1 cellular context compared by ENCODE assay signal in the genomic region with DNA sequence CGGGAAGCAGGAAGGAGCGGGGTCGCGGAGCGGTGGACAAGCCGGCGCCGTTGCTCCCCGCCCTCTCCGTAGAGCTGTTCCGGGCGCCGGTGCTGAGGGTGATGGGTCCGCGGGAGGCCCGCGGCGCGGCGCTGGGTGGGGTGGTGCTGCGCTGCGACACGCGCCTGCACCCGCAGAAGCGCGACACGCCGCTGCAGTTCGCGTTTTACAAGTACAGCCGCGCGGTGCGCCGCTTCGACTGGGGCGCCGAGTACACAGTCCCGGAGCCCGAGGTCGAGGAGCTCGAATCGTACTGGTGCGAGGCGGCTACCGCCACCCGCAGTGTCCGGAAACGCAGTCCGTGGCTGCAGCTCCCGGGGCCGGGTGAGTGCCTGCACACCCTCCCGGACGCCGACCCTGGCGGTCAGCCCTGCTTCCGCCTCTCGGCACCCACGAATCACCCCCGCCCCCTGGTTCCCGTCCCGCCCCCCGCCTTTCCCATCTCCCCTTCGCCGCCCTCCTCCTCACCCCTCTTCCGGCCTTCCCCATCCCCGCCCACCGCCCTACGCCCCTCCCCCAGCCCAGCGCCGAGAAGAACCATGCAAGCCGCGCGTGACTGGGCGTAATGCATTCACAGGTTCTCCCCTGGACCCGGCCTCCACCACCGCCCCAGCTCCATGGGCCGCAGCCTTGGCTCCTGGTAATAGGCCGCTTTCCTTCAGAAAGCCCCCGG.
TF ChIP-seq lines count a peak whose summit lies in the region.

No MANE protein-coding gene starts in this region.

TF ChIP-seq in K562, 482 proteins besides CTCF, POLR2A, EP300 and RAD21 (continued from another document):
- TF ChIP-seq, protein P1, sequence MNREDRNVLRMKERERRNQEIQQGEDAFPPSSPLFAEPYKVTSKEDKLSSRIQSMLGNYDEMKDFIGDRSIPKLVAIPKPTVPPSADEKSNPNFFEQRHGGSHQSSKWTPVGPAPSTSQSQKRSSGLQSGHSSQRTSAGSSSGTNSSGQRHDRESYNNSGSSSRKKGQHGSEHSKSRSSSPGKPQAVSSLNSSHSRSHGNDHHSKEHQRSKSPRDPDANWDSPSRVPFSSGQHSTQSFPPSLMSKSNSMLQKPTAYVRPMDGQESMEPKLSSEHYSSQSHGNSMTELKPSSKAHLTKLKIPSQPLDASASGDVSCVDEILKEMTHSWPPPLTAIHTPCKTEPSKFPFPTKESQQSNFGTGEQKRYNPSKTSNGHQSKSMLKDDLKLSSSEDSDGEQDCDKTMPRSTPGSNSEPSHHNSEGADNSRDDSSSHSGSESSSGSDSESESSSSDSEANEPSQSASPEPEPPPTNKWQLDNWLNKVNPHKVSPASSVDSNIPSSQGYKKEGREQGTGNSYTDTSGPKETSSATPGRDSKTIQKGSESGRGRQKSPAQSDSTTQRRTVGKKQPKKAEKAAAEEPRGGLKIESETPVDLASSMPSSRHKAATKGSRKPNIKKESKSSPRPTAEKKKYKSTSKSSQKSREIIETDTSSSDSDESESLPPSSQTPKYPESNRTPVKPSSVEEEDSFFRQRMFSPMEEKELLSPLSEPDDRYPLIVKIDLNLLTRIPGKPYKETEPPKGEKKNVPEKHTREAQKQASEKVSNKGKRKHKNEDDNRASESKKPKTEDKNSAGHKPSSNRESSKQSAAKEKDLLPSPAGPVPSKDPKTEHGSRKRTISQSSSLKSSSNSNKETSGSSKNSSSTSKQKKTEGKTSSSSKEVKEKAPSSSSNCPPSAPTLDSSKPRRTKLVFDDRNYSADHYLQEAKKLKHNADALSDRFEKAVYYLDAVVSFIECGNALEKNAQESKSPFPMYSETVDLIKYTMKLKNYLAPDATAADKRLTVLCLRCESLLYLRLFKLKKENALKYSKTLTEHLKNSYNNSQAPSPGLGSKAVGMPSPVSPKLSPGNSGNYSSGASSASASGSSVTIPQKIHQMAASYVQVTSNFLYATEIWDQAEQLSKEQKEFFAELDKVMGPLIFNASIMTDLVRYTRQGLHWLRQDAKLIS (CRISPR knock-in tag; IDR thresholded peaks at IDR 0.05), result peak; percentile 61
- TF ChIP-seq HMGN3 (IDR thresholded peaks at IDR 0.05; ENCODE audit: borderline replicate concordance, extremely low read depth, insufficient read length, low read depth, low read length) (peak; percentile 71), TBP (optimal IDR thresholded peaks at IDR 0.05; ENCODE audit: low read depth, low read length) (peak; percentile 70), NFE2L1 (tag; IDR thresholded peaks at IDR 0.05; ENCODE audit: borderline replicate concordance, low read depth) (no peak), POU5F1 (IDR thresholded peaks at IDR 0.05; ENCODE audit: borderline replicate concordance, low read depth, low read length, partially characterized antibody) (no peak), NFATC3 (IDR thresholded peaks at IDR 0.05) (no peak)
- TF ChIP-seq, protein P2, sequence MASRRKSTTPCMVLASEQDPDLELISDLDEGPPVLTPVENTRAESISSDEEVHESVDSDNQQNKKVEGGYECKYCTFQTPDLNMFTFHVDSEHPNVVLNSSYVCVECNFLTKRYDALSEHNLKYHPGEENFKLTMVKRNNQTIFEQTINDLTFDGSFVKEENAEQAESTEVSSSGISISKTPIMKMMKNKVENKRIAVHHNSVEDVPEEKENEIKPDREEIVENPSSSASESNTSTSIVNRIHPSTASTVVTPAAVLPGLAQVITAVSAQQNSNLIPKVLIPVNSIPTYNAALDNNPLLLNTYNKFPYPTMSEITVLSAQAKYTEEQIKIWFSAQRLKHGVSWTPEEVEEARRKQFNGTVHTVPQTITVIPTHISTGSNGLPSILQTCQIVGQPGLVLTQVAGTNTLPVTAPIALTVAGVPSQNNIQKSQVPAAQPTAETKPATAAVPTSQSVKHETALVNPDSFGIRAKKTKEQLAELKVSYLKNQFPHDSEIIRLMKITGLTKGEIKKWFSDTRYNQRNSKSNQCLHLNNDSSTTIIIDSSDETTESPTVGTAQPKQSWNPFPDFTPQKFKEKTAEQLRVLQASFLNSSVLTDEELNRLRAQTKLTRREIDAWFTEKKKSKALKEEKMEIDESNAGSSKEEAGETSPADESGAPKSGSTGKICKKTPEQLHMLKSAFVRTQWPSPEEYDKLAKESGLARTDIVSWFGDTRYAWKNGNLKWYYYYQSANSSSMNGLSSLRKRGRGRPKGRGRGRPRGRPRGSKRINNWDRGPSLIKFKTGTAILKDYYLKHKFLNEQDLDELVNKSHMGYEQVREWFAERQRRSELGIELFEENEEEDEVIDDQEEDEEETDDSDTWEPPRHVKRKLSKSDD (conservative IDR thresholded peaks at IDR 0.05; ENCODE audit: low read length), result no peak
- TF ChIP-seq, protein P3, sequence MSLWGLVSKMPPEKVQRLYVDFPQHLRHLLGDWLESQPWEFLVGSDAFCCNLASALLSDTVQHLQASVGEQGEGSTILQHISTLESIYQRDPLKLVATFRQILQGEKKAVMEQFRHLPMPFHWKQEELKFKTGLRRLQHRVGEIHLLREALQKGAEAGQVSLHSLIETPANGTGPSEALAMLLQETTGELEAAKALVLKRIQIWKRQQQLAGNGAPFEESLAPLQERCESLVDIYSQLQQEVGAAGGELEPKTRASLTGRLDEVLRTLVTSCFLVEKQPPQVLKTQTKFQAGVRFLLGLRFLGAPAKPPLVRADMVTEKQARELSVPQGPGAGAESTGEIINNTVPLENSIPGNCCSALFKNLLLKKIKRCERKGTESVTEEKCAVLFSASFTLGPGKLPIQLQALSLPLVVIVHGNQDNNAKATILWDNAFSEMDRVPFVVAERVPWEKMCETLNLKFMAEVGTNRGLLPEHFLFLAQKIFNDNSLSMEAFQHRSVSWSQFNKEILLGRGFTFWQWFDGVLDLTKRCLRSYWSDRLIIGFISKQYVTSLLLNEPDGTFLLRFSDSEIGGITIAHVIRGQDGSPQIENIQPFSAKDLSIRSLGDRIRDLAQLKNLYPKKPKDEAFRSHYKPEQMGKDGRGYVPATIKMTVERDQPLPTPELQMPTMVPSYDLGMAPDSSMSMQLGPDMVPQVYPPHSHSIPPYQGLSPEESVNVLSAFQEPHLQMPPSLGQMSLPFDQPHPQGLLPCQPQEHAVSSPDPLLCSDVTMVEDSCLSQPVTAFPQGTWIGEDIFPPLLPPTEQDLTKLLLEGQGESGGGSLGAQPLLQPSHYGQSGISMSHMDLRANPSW (CRISPR knock-in tag; IDR thresholded peaks at IDR 0.05), result no peak
